24 cellular contexts compared by ENCODE assay signal in the genomic region with DNA sequence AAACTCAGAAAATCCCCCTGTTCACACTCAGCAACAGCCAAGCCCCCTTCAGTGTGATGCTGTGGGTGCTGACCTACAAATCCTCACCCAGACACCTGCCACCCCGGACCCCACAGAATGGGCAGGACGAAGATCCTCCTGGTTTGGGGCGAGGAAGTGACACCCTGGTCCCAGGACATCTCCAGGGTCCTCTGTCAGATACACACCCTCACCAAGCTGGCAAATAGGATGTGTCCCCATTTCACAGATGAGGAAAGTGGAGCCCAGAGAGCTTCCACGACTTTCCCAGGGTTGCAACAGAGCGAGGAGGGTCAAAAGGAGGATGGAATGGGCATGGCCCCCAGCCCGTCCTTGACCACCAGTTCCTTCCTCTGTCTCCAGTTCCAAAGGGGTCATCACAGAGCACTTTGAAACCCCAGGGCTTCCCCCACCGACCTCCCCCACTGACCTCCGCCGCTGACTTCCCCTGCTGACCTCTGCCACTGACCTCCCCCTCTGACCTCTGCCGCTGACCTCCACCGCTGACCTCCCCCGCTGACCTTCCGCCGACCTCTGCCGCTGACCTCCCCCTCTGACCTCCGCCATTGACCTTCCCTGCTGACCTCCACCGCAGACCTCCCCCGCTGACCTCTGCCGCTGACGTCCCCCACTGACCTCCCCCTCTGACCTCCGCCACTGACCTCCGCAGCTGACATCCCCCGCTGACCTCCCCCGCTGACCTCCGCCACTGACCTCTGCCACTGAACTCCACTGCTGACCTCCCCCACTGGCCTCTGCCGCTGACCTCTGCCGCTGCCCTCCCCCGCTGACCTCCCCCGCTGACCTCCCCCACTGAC.
A peak's percentile ranks its signal among the peaks of the same experiment; 100 is the strongest.
DNase-seq lines count a peak whose midpoint lies in the region; ATAC-seq and TF ChIP-seq lines count a peak whose summit lies in the region.
"Had no signal": no experiment of that assay in that cellular context is flagged by ENCODE, and none has a peak within 500 bp of the region (broad histone marks: within the 10 kb centered on the region; RNA-seq: fewer than 3 reads in every experiment).

No MANE protein-coding gene starts in this region.

- TF ChIP-seq RAD21 in liver (IDR thresholded peaks at IDR 0.05), result no peak

- no peaks in the 10 kb centered on the region for H3K36me3 ChIP-seq in BLaER1
- H3K36me3 ChIP-seq in liver (ENCODE audit: control insufficient read depth in 4 of 4, insufficient read depth in 3 of 4, low read depth in 1 of 4, low read length in 3 of 4), result no peaks in the 10 kb centered on the region
- no peaks in the 10 kb centered on the region for H3K36me3 ChIP-seq in stomach
- H3K36me3 ChIP-seq: brain microvascular endothelial cell, right atrium auricular region, WERI-Rb-1 had no signal

- 47% methylated on average over 29 of the region's 29 CpGs for WGBS in liver
- 81 to 90% (median 85%) methylated on average over 20 to 29 of the region's 29 CpGs for WGBS in stomach, 5 donors

- H3K4me1 ChIP-seq in BLaER1 (peaks cover 76% of the 10 kb centered on the region), liver (ENCODE audit: control insufficient read depth in 4 of 4, insufficient read depth in 4 of 4, low read length in 3 of 4) (peaks cover 7 to 20% (median 16%) of the 10 kb centered on the region in 4 donors), stomach (peaks cover 3 to 15% (median 10%) of the 10 kb centered on the region in 4 donors)
- H3K4me1 ChIP-seq: parathyroid adenoma had no signal

- ATAC-seq in HG03521 (IDR thresholded peaks at IDR 0.05; ENCODE audit: unreplicated experiment) (peak; percentile 17), GM18861 (IDR thresholded peaks at IDR 0.05; ENCODE audit: unreplicated experiment) (no peak)
- ATAC-seq: stimulated activated memory B cell treated with anti-CD40 and anti-IgM and Interleukin-4, amounts not matched to agents 10 μg/mL and 1 μg/mL and 100 μg/mL, for 72 hours had no signal

- intact Hi-C loops in stomach (cut with DNase I; ENCODE audit: low total_unique reads), result no loop called here

- no peak overlapping the region for H3K4me3 ChIP-seq in BLaER1
- H3K4me3 ChIP-seq in liver (ENCODE audit: low read depth in 1 of 3, low read length in 3 of 3), result no peak overlapping the region
- H3K4me3 ChIP-seq in stomach, result no peak overlapping the region
- H3K4me3 ChIP-seq: GM12878, right atrium auricular region had no signal

- H3K4me2 ChIP-seq in BLaER1, result peak overlapping the region; percentile 94

- H3K27me3 ChIP-seq in BLaER1 (no peaks in the 10 kb centered on the region), liver (ENCODE audit: control insufficient read depth in 4 of 4, insufficient read depth in 4 of 4, low read length in 3 of 4) (no peaks in the 10 kb centered on the region), stomach (peaks cover 0 to 9% (median 0%) of the 10 kb centered on the region in 3 donors)
- H3K27me3 ChIP-seq: brain microvascular endothelial cell, right atrium auricular region had no signal

- no peak for TF ChIP-seq EP300 in stomach (IDR thresholded peaks at IDR 0.05)

- peaks cover 17% of the 10 kb centered on the region for H3K9me3 ChIP-seq in BLaER1
- H3K9me3 ChIP-seq in liver (ENCODE audit: control insufficient read depth in 4 of 4, low read length in 3 of 4), result no peaks in the 10 kb centered on the region
- no peaks in the 10 kb centered on the region for H3K9me3 ChIP-seq in stomach
- H3K9me3 ChIP-seq: right atrium auricular region had no signal

- no peaks in the 10 kb centered on the region for H4K20me1 ChIP-seq in BLaER1

- TF ChIP-seq CTCF in liver (IDR thresholded peaks at IDR 0.05; ENCODE audit: low read depth, low read length, missing input control), result no peak
- TF ChIP-seq CTCF in stomach (IDR thresholded peaks at IDR 0.05), result no peak

- DNase-seq in stomach (peak; percentile 21), COR-L47 (lab: John Stamatoyannopoulos, UW) (no peak), retina (no peak)
- DNase-seq: activated CD4-positive, alpha-beta T cell treated with anti-CD3 and anti-CD28 coated beads, Interleukin-2, amount 10 ng/mL, durations not matched to agents 7 days and 5 days; activated naive CD4-positive, alpha-beta T cell treated with Interleukin-2 at 50 U/mL for 16 hours; brain microvascular endothelial cell; Kasumi-1; NCI-H1048; NCI-H2171 treated with DMSO at 0.1 percent for 48 hours; NCI-H526 treated with DMSO at 0.1 percent for 48 hours; stimulated activated CD4-positive, alpha-beta T cell treated with anti-CD3 and anti-CD28 coated beads, Interleukin-12 subunit alpha, Interleukin-12 subunit beta, amount 100 ng/mL, for 4 hours; stimulated activated CD4-positive, alpha-beta T cell treated with anti-CD3 and anti-CD28 coated beads, Interleukin-4, amount 100 ng/mL, for 1 hour; T1000; WERI-Rb-1 had no signal

- TF ChIP-seq POLR2A in stomach (IDR thresholded peaks at IDR 0.05), result no peak

- H3K27ac ChIP-seq in BLaER1 (peak overlapping the region; percentile 65), liver (ENCODE audit: low read depth in 1 of 2, low read length in 2 of 2) (peak overlapping the region; percentile 89 to 93), stomach (no peak overlapping the region)
- H3K27ac ChIP-seq: brain microvascular endothelial cell, epithelial cell of prostate, HL-60, parathyroid adenoma, WERI-Rb-1 had no signal

- H3K9ac ChIP-seq in BLaER1, result no peak overlapping the region
- no peak overlapping the region for H3K9ac ChIP-seq in liver (ENCODE audit: low read depth in 1 of 2, low read length in 2 of 2)
- H3K9ac ChIP-seq: parathyroid adenoma had no signal

TF ChIP-seq in liver, 16 proteins besides CTCF, POLR2A, EP300 and RAD21:
- TF ChIP-seq, protein P1, sequence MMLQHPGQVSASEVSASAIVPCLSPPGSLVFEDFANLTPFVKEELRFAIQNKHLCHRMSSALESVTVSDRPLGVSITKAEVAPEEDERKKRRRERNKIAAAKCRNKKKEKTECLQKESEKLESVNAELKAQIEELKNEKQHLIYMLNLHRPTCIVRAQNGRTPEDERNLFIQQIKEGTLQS (IDR thresholded peaks at IDR 0.05), result no peak
- TF ChIP-seq JUND (IDR thresholded peaks at IDR 0.05), result no peak
- TF ChIP-seq, protein P2, sequence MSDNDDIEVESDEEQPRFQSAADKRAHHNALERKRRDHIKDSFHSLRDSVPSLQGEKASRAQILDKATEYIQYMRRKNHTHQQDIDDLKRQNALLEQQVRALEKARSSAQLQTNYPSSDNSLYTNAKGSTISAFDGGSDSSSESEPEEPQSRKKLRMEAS (IDR thresholded peaks at IDR 0.05), result no peak
- no peak for TF ChIP-seq HNF4A (conservative IDR thresholded peaks at IDR 0.05)
- TF ChIP-seq, protein P3, sequence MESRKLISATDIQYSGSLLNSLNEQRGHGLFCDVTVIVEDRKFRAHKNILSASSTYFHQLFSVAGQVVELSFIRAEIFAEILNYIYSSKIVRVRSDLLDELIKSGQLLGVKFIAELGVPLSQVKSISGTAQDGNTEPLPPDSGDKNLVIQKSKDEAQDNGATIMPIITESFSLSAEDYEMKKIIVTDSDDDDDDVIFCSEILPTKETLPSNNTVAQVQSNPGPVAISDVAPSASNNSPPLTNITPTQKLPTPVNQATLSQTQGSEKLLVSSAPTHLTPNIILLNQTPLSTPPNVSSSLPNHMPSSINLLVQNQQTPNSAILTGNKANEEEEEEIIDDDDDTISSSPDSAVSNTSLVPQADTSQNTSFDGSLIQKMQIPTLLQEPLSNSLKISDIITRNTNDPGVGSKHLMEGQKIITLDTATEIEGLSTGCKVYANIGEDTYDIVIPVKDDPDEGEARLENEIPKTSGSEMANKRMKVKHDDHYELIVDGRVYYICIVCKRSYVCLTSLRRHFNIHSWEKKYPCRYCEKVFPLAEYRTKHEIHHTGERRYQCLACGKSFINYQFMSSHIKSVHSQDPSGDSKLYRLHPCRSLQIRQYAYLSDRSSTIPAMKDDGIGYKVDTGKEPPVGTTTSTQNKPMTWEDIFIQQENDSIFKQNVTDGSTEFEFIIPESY (IDR thresholded peaks at IDR 0.05), result no peak
- TF ChIP-seq RXRA (IDR thresholded peaks at IDR 0.05), result no peak
- no peak for TF ChIP-seq NR2F2 (IDR thresholded peaks at IDR 0.05)
- TF ChIP-seq HNF4G (IDR thresholded peaks at IDR 0.05), result no peak
- TF ChIP-seq FOXA2 (IDR thresholded peaks at IDR 0.05), result no peak
- no peak for TF ChIP-seq SP1 (IDR thresholded peaks at IDR 0.05)
- no peak for TF ChIP-seq GABPA (IDR thresholded peaks at IDR 0.05 in 1 of 2, conservative IDR thresholded peaks at IDR 0.05 in 1 of 2)
- no peak for TF ChIP-seq FOXA1 (IDR thresholded peaks at IDR 0.05)
- TF ChIP-seq YY1 (IDR thresholded peaks at IDR 0.05), result no peak
- no peak for TF ChIP-seq TAF1 (conservative IDR thresholded peaks at IDR 0.05)

Comparison
In these comparisons a context has a peak if more than half of its experiments do, and no peak if none do; other contexts are left out.
1. H3K27ac ChIP-seq: peak in BLaER1 (single experiment) and liver (2 of 2); none in stomach (0 of 5).